9 cellular contexts compared by ENCODE assay signal in the genomic region with DNA sequence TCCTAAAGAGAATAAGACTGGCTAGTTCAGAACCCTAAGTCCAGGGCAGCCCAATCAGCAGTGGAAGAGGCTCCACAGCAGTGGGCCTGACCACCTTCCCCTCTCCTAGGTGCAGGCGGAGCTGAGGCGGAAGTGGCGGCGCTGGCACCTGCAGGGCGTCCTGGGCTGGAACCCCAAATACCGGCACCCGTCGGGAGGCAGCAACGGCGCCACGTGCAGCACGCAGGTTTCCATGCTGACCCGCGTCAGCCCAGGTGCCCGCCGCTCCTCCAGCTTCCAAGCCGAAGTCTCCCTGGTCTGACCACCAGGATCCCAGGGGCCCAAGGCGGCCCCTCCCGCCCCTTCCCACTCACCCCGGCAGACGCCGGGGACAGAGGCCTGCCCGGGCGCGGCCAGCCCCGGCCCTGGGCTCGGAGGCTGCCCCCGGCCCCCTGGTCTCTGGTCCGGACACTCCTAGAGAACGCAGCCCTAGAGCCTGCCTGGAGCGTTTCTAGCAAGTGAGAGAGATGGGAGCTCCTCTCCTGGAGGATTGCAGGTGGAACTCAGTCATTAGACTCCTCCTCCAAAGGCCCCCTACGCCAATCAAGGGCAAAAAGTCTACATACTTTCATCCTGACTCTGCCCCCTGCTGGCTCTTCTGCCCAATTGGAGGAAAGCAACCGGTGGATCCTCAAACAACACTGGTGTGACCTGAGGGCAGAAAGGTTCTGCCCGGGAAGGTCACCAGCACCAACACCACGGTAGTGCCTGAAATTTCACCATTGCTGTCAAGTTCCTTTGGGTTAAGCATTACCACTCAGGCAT. TPM values are rescaled to one million over a fixed set of nuclear protein-coding genes. Genes with fewer than 3 reads are reported as not detected.
DNase-seq lines count a peak whose midpoint lies in the region; ATAC-seq, FAIRE-seq and TF ChIP-seq lines count a peak whose summit lies in the region.
"Had no signal": no experiment of that assay in that cellular context is flagged by ENCODE, and none has a peak within 500 bp of the region (broad histone marks: within the 10 kb centered on the region; RNA-seq: fewer than 3 reads in every experiment).

No MANE protein-coding gene starts in this region.

- FAIRE-seq in HTR-8/SVneo (lab: Jason Lieb, UNC) (no peak), small intestine (lab: Jason Lieb, UNC) (no peak)

- no peak overlapping the region for H3K27ac ChIP-seq in small intestine (ENCODE audit: low read depth in 1 of 2, low read length in 1 of 2)
- H3K27ac ChIP-seq: SJSA1 had no signal

- POLR2A ChIA-PET in activated B cell treated with CpG ODN at 0.5 μM for 24 hours (lab: Charles Lee): no interaction called here

- peaks cover 0 to 5% of the 10 kb centered on the region in 2 donors for H3K36me3 ChIP-seq in small intestine (ENCODE audit: control insufficient read depth in 2 of 2, insufficient read depth in 2 of 2, low read length in 2 of 2)
- H3K36me3 ChIP-seq: SJSA1 had no signal

- H3K4me3 ChIP-seq in fibroblast of villous mesenchyme (ENCODE audit: low read depth, low read length) (no peak overlapping the region), small intestine (ENCODE audit: low read depth in 1 of 2, low read length in 2 of 2) (no peak overlapping the region)
- H3K4me3 ChIP-seq: SJSA1 had no signal

- H3K4me1 Mint-ChIP-seq in activated B cell treated with CpG ODN at 0.5 μM for 24 hours: no peaks in the 10 kb centered on the region

- no peaks in the 10 kb centered on the region for H3K9me3 ChIP-seq in small intestine (ENCODE audit: control insufficient read depth, low read depth)
- H3K9me3 ChIP-seq: SJSA1 had no signal

- no peaks in the 10 kb centered on the region for H3K9me3 Mint-ChIP-seq in activated B cell treated with CpG ODN at 0.5 μM for 24 hours

- H3K4me3 Mint-ChIP-seq in activated B cell treated with CpG ODN at 0.5 μM for 24 hours: no peak overlapping the region

- ATAC-seq in activated B cell treated with CpG ODN at 0.5 μM for 24 hours (ENCODE audit: low read depth) (peak; percentile 47), GM19463 (IDR thresholded peaks at IDR 0.05; ENCODE audit: unreplicated experiment) (no peak), GM21381 (IDR thresholded peaks at IDR 0.05; ENCODE audit: unreplicated experiment) (no peak)

- peaks cover 5% of the 10 kb centered on the region for H3K27me3 Mint-ChIP-seq in activated B cell treated with CpG ODN at 0.5 μM for 24 hours

- peak; percentile 51 for DNase-seq in D341Med (ENCODE audit: low spot score)
- DNase-seq in HTR-8/SVneo (ENCODE audit: insufficient read length, low spot score): peak; percentile 29
- DNase-seq in activated B cell treated with CpG ODN at 0.5 μM for 24 hours: no peak
- DNase-seq in fibroblast of villous mesenchyme (ENCODE audit: low read depth): no peak
- peak; percentile 72 for DNase-seq in small intestine
- no peak for DNase-seq in NCI-H1694 (lab: John Stamatoyannopoulos, UW)

- TF ChIP-seq CTCF in activated B cell treated with CpG ODN at 0.5 μM for 24 hours (IDR thresholded peaks at IDR 0.05) (no peak), fibroblast of villous mesenchyme (IDR thresholded peaks at IDR 0.05; ENCODE audit: insufficient read depth, low read depth, low read length) (peak; percentile 54)

- H3K36me3 Mint-ChIP-seq in activated B cell treated with CpG ODN at 0.5 μM for 24 hours (ENCODE audit: low read depth): no peaks in the 10 kb centered on the region

- 71 to 83% (median 75%) methylated on average over 30 to 35 of the region's 35 CpGs for WGBS in small intestine, 3 donors

- H3K27ac Mint-ChIP-seq in activated B cell treated with CpG ODN at 0.5 μM for 24 hours: no peak overlapping the region

- intact Hi-C loops in activated B cell treated with CpG ODN at 0.5 μM for 24 hours (cut with micrococcal nuclease): loop anchor here (2.0 kb wide), 1 partner anchor 33 kb away; a partner anchor contains a TSS

- no peaks in the 10 kb centered on the region for H3K27me3 ChIP-seq in small intestine (ENCODE audit: control insufficient read depth in 2 of 2, insufficient read depth in 2 of 2, low read length in 2 of 2)
- H3K27me3 ChIP-seq: SJSA1 had no signal

- CTCF ChIA-PET in activated B cell treated with CpG ODN at 0.5 μM for 24 hours (lab: Charles Lee): interaction anchor here (0.7 to 2.1 kb wide), 3 partner anchors 10 to 61 kb away, joined by 3 to 9 read pairs (median 5); a partner anchor contains a TSS

- H3K4me1 ChIP-seq in small intestine (ENCODE audit: control insufficient read depth in 2 of 2, insufficient read depth in 1 of 2, low read depth in 1 of 2, low read length in 1 of 2): peaks cover 0 to 2% of the 10 kb centered on the region in 2 donors
- H3K4me1 ChIP-seq: SJSA1 had no signal

RNA-seq across cellular contexts. Expression of a gene that starts 33.7 kb away (rescaled TPM):
- 3.2 and 3.6 TPM in 2 replicates for total RNA-seq in activated B cell treated with CpG ODN at 0.5 μM for 24 hours
- 0.32 TPM in 1 of 2 replicates, not detected in the other for total RNA-seq in fibroblast of villous mesenchyme
- 10 to 100 TPM; 32.1 to 80.2 (median 71.3) TPM for polyA plus RNA-seq in small intestine
- total RNA-seq: SJSA1 had no signal

RNA-seq across cellular contexts. Expression of a gene that starts 45.6 kb away (rescaled TPM):
- 36.4 and 38.3 TPM in 2 replicates for total RNA-seq in activated B cell treated with CpG ODN at 0.5 μM for 24 hours
- 69.3 and 78.6 TPM in 2 replicates for total RNA-seq in fibroblast of villous mesenchyme
- 10 to 100 TPM; 24.1 to 49.9 (median 43.0) TPM for polyA plus RNA-seq in small intestine

RNA-seq across cellular contexts. Expression of a gene that starts 54.5 kb away (rescaled TPM):
- total RNA-seq in activated B cell treated with CpG ODN at 0.5 μM for 24 hours (57.0 and 61.3 TPM in 2 replicates), fibroblast of villous mesenchyme (10.3 and 24.6 TPM in 2 replicates)
- 10 to 100 TPM; 41.9 to 87.9 (median 70.8) TPM for polyA plus RNA-seq in small intestine

Comparison
In these comparisons a context has a peak if more than half of its experiments do, and no peak if none do; other contexts are left out.
1. DNase-seq: peak in D341Med (single experiment), HTR-8/SVneo (single experiment) and small intestine (single experiment); none in activated B cell treated with CpG ODN at 0.5 μM for 24 hours (single experiment), fibroblast of villous mesenchyme (single experiment) and NCI-H1694 (single experiment).